34 cellular contexts compared by ENCODE assay signal in the genomic region with DNA sequence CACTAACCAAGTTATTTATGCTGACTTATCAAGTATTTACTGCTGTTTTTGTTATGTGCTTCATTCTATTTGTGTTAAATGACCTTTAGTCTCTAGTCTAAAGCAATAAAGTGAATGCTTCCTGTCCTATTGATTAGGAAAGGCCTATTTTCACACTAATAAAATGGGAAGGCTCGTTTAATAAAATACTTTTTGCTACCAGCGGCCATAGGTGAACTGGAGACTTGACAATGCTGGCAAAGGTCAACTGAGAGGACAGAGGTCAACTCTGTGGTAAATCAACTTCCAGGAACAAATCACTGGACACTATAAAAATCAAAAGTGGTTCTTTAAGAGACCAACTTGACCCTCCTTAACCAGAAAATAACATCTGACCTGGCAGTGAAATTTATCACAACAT.
"Had no signal": no experiment of that assay in that cellular context is flagged by ENCODE, and none has a peak within 500 bp of the region (broad histone marks: within the 10 kb centered on the region; RNA-seq: fewer than 3 reads in every experiment).

No MANE protein-coding gene starts in this region.

- H3K27me3 ChIP-seq: ascending aorta, breast epithelium, cardiac muscle cell, colonic mucosa, esophagus squamous epithelium, gastroesophageal sphincter had no signal

- FAIRE-seq: endometrium, endothelial cell of umbilical vein had no signal

- H3K4me1 ChIP-seq: ascending aorta, breast epithelium, colonic mucosa, esophagus squamous epithelium, gastroesophageal sphincter had no signal

- H3K27ac Mint-ChIP-seq: activated B cell treated with CpG ODN at 0.5 μM for 24 hours; activated CD4-positive, alpha-beta memory T cell treated with anti-CD3 and anti-CD28 coated beads for 36 hours; activated CD4-positive, alpha-beta T cell treated with anti-CD3 and anti-CD28 coated beads for 36 hours; activated CD4-positive, alpha-beta T cell treated with anti-CD3 and anti-CD28 coated beads, Interleukin-2, amount 10 ng/mL, durations not matched to agents 24 days and 14 days; activated CD8-positive, alpha-beta memory T cell treated with anti-CD3 and anti-CD28 coated beads, Interleukin-2, amount 10 ng/mL, durations not matched to agents 7 days and 5 days; activated CD8-positive, alpha-beta T cell treated with anti-CD3 and anti-CD28 coated beads, Interleukin-2, amount 10 ng/mL, durations not matched to agents 7 days and 5 days; activated naive CD4-positive, alpha-beta T cell treated with anti-CD3 and anti-CD28 coated beads, Interleukin-2, amount 10 ng/mL, durations not matched to agents 7 days and 5 days; activated naive CD4-positive, alpha-beta T cell treated with anti-CD3 and anti-CD28 coated beads, Interleukin-2, amount 50 U/mL, for 72 hours; activated naive CD8-positive, alpha-beta T cell treated with anti-CD3 and anti-CD28 coated beads, Interleukin-2, amount 10 ng/mL, durations not matched to agents 7 days and 5 days; activated T-cell treated with anti-CD3 and anti-CD28 coated beads, Interleukin-2, amount 50 U/mL, for 72 hours; brain; T-helper 17 cell; T-helper 2 cell treated with Interferon-gamma antibody and Interleukin-4, amounts not matched to agents 5 μg/mL and 100 μg/mL, for 36 hours had no signal

- ATAC-seq: activated CD4-positive, alpha-beta T cell treated with anti-CD3 and anti-CD28 coated beads for 36 hours; activated CD8-positive, alpha-beta memory T cell treated with anti-CD3 and anti-CD28 coated beads, Interleukin-2, amount 10 ng/mL, durations not matched to agents 7 days and 5 days; activated CD8-positive, alpha-beta T cell treated with anti-CD3 and anti-CD28 coated beads, Interleukin-2, amount 10 ng/mL, durations not matched to agents 7 days and 5 days; activated naive CD4-positive, alpha-beta T cell treated with anti-CD3 and anti-CD28 coated beads, Interleukin-2, amount 50 U/mL, for 72 hours; activated T-cell treated with anti-CD3 and anti-CD28 coated beads, Interleukin-2, amount 50 U/mL, for 72 hours; gastroesophageal sphincter; T-helper 17 cell had no signal

- H3K36me3 Mint-ChIP-seq: activated CD4-positive, alpha-beta memory T cell treated with anti-CD3 and anti-CD28 coated beads for 36 hours; activated CD8-positive, alpha-beta memory T cell treated with anti-CD3 and anti-CD28 coated beads, Interleukin-2, amount 10 ng/mL, durations not matched to agents 7 days and 5 days; activated naive CD4-positive, alpha-beta T cell treated with anti-CD3 and anti-CD28 coated beads, Interleukin-2, amount 10 ng/mL, durations not matched to agents 7 days and 5 days; activated naive CD4-positive, alpha-beta T cell treated with anti-CD3 and anti-CD28 coated beads, Interleukin-2, amount 50 U/mL, for 72 hours; activated naive CD8-positive, alpha-beta T cell treated with anti-CD3 and anti-CD28 coated beads, Interleukin-2, amount 10 ng/mL, durations not matched to agents 7 days and 5 days; brain had no signal

- H3K4me3 Mint-ChIP-seq: activated B cell treated with CpG ODN at 0.5 μM for 24 hours; activated CD4-positive, alpha-beta memory T cell treated with anti-CD3 and anti-CD28 coated beads for 36 hours; activated CD4-positive, alpha-beta T cell treated with anti-CD3 and anti-CD28 coated beads for 36 hours; activated CD4-positive, alpha-beta T cell treated with anti-CD3 and anti-CD28 coated beads, Interleukin-2, amount 10 ng/mL, durations not matched to agents 24 days and 14 days; activated CD8-positive, alpha-beta memory T cell treated with anti-CD3 and anti-CD28 coated beads, Interleukin-2, amount 10 ng/mL, durations not matched to agents 7 days and 5 days; activated CD8-positive, alpha-beta T cell treated with anti-CD3 and anti-CD28 coated beads, Interleukin-2, amount 10 ng/mL, durations not matched to agents 7 days and 5 days; activated naive CD4-positive, alpha-beta T cell treated with anti-CD3 and anti-CD28 coated beads, Interleukin-2, amount 10 ng/mL, durations not matched to agents 7 days and 5 days; activated naive CD8-positive, alpha-beta T cell treated with anti-CD3 and anti-CD28 coated beads, Interleukin-2, amount 10 ng/mL, durations not matched to agents 7 days and 5 days; activated T-cell treated with anti-CD3 and anti-CD28 coated beads, Interleukin-2, amount 50 U/mL, for 72 hours; brain; T-helper 17 cell; T-helper 2 cell treated with Interferon-gamma antibody and Interleukin-4, amounts not matched to agents 5 μg/mL and 100 μg/mL, for 36 hours had no signal

- H3K4me3 ChIP-seq: ascending aorta, breast epithelium, cardiac muscle cell, colonic mucosa, esophagus squamous epithelium, gastroesophageal sphincter had no signal

- H3K36me3 ChIP-seq: ascending aorta, breast epithelium, cardiac muscle cell, colonic mucosa, esophagus squamous epithelium, gastroesophageal sphincter, WERI-Rb-1 had no signal

- H3K27ac ChIP-seq: ascending aorta, breast epithelium, cardiac muscle cell, colonic mucosa, epithelial cell of prostate, esophagus squamous epithelium, gastroesophageal sphincter, WERI-Rb-1 had no signal

- H3K9me3 Mint-ChIP-seq: activated B cell treated with CpG ODN at 0.5 μM for 24 hours; activated CD4-positive, alpha-beta memory T cell treated with anti-CD3 and anti-CD28 coated beads for 36 hours; activated CD4-positive, alpha-beta T cell treated with anti-CD3 and anti-CD28 coated beads, Interleukin-2, amount 10 ng/mL, durations not matched to agents 24 days and 14 days; activated naive CD4-positive, alpha-beta T cell treated with anti-CD3 and anti-CD28 coated beads, Interleukin-2, amount 10 ng/mL, durations not matched to agents 7 days and 5 days; activated naive CD4-positive, alpha-beta T cell treated with anti-CD3 and anti-CD28 coated beads, Interleukin-2, amount 50 U/mL, for 72 hours; activated naive CD8-positive, alpha-beta T cell treated with anti-CD3 and anti-CD28 coated beads, Interleukin-2, amount 10 ng/mL, durations not matched to agents 7 days and 5 days; activated T-cell treated with anti-CD3 and anti-CD28 coated beads, Interleukin-2, amount 50 U/mL, for 72 hours; brain; T-helper 2 cell treated with Interferon-gamma antibody and Interleukin-4, amounts not matched to agents 5 μg/mL and 100 μg/mL, for 36 hours had no signal

- H3K27me3 Mint-ChIP-seq: activated B cell treated with CpG ODN at 0.5 μM for 24 hours; activated CD4-positive, alpha-beta memory T cell treated with anti-CD3 and anti-CD28 coated beads for 36 hours; activated CD4-positive, alpha-beta T cell treated with anti-CD3 and anti-CD28 coated beads for 36 hours; activated CD4-positive, alpha-beta T cell treated with anti-CD3 and anti-CD28 coated beads, Interleukin-2, amount 10 ng/mL, durations not matched to agents 24 days and 14 days; activated CD8-positive, alpha-beta memory T cell treated with anti-CD3 and anti-CD28 coated beads, Interleukin-2, amount 10 ng/mL, durations not matched to agents 7 days and 5 days; activated naive CD4-positive, alpha-beta T cell treated with anti-CD3 and anti-CD28 coated beads, Interleukin-2, amount 10 ng/mL, durations not matched to agents 7 days and 5 days; activated naive CD8-positive, alpha-beta T cell treated with anti-CD3 and anti-CD28 coated beads, Interleukin-2, amount 10 ng/mL, durations not matched to agents 7 days and 5 days; brain; T-helper 17 cell had no signal

- H3K9me3 ChIP-seq: ascending aorta, breast epithelium, colonic mucosa, esophagus squamous epithelium, gastroesophageal sphincter had no signal

- DNase-seq: activated B cell treated with CpG ODN at 0.5 μM for 24 hours; activated CD4-positive, alpha-beta memory T cell treated with anti-CD3 and anti-CD28 coated beads for 36 hours; activated CD4-positive, alpha-beta T cell treated with anti-CD3 and anti-CD28 coated beads for 36 hours; activated CD4-positive, alpha-beta T cell treated with anti-CD3 and anti-CD28 coated beads, Interleukin-2, amount 10 ng/mL, durations not matched to agents 24 days and 14 days; activated CD4-positive, CD25-positive, alpha-beta regulatory T cell treated with anti-CD3 and anti-CD28 coated beads, Interleukin-2, amount 50 U/mL, for 72 hours; activated CD8-positive, alpha-beta memory T cell treated with anti-CD3 and anti-CD28 coated beads, Interleukin-2, amount 10 ng/mL, durations not matched to agents 7 days and 5 days; activated CD8-positive, alpha-beta memory T cell treated with anti-CD3 and anti-CD28 coated beads, Interleukin-2, amount 50 U/mL, for 4 hours; activated CD8-positive, alpha-beta T cell treated with anti-CD3 and anti-CD28 coated beads, Interleukin-2, amount 10 ng/mL, durations not matched to agents 7 days and 5 days; activated gamma-delta T cell; activated naive CD4-positive, alpha-beta T cell; activated naive CD4-positive, alpha-beta T cell treated with anti-CD3 and anti-CD28 coated beads, Interleukin-2, amount 10 ng/mL, durations not matched to agents 7 days and 5 days; activated naive CD8-positive, alpha-beta T cell treated with anti-CD3 and anti-CD28 coated beads, Interleukin-2, amount 10 ng/mL, durations not matched to agents 7 days and 5 days; activated T-cell treated with anti-CD3 and anti-CD28 coated beads, Interleukin-2, amount 50 U/mL, for 1 hour; activated T-cell treated with anti-CD3 and anti-CD28 coated beads, Interleukin-2, amount 50 U/mL, for 72 hours; central memory CD4-positive, alpha-beta T cell; cerebellar nuclear complex; colonic mucosa; effector CD8-positive, alpha-beta T cell; esophagus squamous epithelium; foreskin melanocyte; T-helper 1 cell; T-helper 17 cell; T1000; WERI-Rb-1 had no signal

- H3K4me1 Mint-ChIP-seq: activated B cell treated with CpG ODN at 0.5 μM for 24 hours; activated CD4-positive, alpha-beta T cell treated with anti-CD3 and anti-CD28 coated beads for 36 hours; activated CD4-positive, alpha-beta T cell treated with anti-CD3 and anti-CD28 coated beads, Interleukin-2, amount 10 ng/mL, durations not matched to agents 24 days and 14 days; activated CD8-positive, alpha-beta memory T cell treated with anti-CD3 and anti-CD28 coated beads, Interleukin-2, amount 10 ng/mL, durations not matched to agents 7 days and 5 days; activated naive CD4-positive, alpha-beta T cell treated with anti-CD3 and anti-CD28 coated beads, Interleukin-2, amount 10 ng/mL, durations not matched to agents 7 days and 5 days; activated naive CD8-positive, alpha-beta T cell treated with anti-CD3 and anti-CD28 coated beads, Interleukin-2, amount 10 ng/mL, durations not matched to agents 7 days and 5 days; T-helper 17 cell had no signal
